Comparison of ENCODE assay signal across 21 cellular contexts in the genomic region with DNA sequence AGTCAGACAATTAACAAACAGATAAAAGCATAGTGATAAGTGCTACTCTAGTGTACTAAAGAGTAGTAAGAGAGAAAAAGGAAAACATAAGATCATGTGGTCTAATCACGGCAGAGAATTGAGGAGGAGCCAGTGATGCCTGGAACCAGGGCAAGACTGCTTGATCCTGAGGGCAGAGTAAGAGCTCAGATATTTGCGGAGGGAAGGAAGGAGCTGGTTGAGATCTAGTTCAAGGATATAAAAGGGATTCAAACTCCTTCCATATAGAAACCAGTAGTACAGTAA.
"Had no signal": no experiment of that assay in that cellular context is flagged by ENCODE, and none has a peak within 500 bp of the region (broad histone marks: within the 10 kb centered on the region; RNA-seq: fewer than 3 reads in every experiment).

No MANE protein-coding gene starts in this region.

- H3K4me2 ChIP-seq: PC-9 had no signal

- H3K27me3 ChIP-seq: SJSA1 had no signal

- H3K27ac ChIP-seq: PC-9, SJSA1, SK-N-MC had no signal

- H3K36me3 ChIP-seq: SJSA1 had no signal

- H3K4me3 ChIP-seq: PC-9, SJSA1, SK-N-MC had no signal

- H3K9me3 ChIP-seq: SJSA1 had no signal

- DNase-seq: Kasumi-1, KG1, MV-4-11, NCI-H1048, NCI-H1105, NCI-H1417, NCI-H1436 treated with DMSO at 0.1 percent for 48 hours, NCI-H1694, NCI-H187 treated with DMSO at 0.1 percent for 48 hours, NCI-H2029 treated with DMSO at 0.1 percent for 48 hours, NCI-H2171 treated with DMSO at 0.1 percent for 48 hours, NCI-H524, NCI-H526 treated with DMSO at 0.1 percent for 48 hours, NCI-H748 treated with DMSO at 0.1 percent for 48 hours, OCI-M1, PC-9, Right ventricle myocardium superior, RPMI8226, SIG-M5 had no signal

- H2AFZ ChIP-seq: PC-9 had no signal
